ENCODE assay signal across 8 cellular contexts in genomic region chr16:3022697-3023414, GRCh38. TPM values are rescaled to one million over a fixed set of nuclear protein-coding genes. Genes with fewer than 3 reads are reported as not detected.
DNase-seq lines count a peak whose midpoint lies in the region; ATAC-seq and TF ChIP-seq lines count a peak whose summit lies in the region.

No MANE protein-coding gene starts in this region.

- H3K79me2 ChIP-seq in OCI-LY7 (ENCODE audit: insufficient read depth, low read depth, low read length): no peaks in the 10 kb centered on the region

- H3K9me3 ChIP-seq in OCI-LY7 (ENCODE audit: low read length): no peaks in the 10 kb centered on the region

- no peak for ATAC-seq in naive thymus-derived CD8-positive, alpha-beta T cell

- H3K4me1 Mint-ChIP-seq in naive thymus-derived CD8-positive, alpha-beta T cell: peaks cover 23 to 66% (median 59%) of the 10 kb centered on the region in 4 donors

- BruUV-seq in OCI-LY7 (replicated peaks; lab: Mats Ljungman, UMichigan): TSS peak; percentile 94

- peak; percentile 49 for DNase-seq in GM10248 (ENCODE audit: extremely low spot score)
- DNase-seq in OCI-LY7 (ENCODE audit: low spot score): peak; percentile 40
- peak; percentile 46 for DNase-seq in dermis blood vessel endothelial cell
- no peak for DNase-seq in naive thymus-derived CD8-positive, alpha-beta T cell
- DNase-seq in NCI-H128 (lab: John Stamatoyannopoulos, UW; ENCODE audit: unreplicated experiment): no peak
- DNase-seq in COLO668 (lab: John Stamatoyannopoulos, UW; ENCODE audit: unreplicated experiment): no peak
- DNase-seq in NOMO-1 treated with dmso at 0.1 percent for 144 hours (lab: John Stamatoyannopoulos, UW; ENCODE audit: unreplicated experiment): no peak
- DNase-seq in NCI-H2029 treated with DMSO at 0.1 percent for 48 hours (lab: John Stamatoyannopoulos, UW): no peak

- POLR2A ChIA-PET in GM10248 (lab: Yijun Ruan, JAX) (interaction anchor here (0.7 kb wide), 1 partner anchor 112 kb away, joined by 3 read pairs; the partner anchor contains the start of gene ZNF213), OCI-LY7 (lab: Charles Lee) (interaction anchor here (0.5 to 1.2 kb wide), 3 partner anchors 17 to 112 kb away, joined by 3 to 4 read pairs (median 4); partner anchors contain the start of gene ZNF213)
- POLR2A ChIA-PET in naive thymus-derived CD8-positive, alpha-beta T cell (lab: Charles Lee): interaction anchor here (0.9 to 15.2 kb wide), 6 partner anchors 9 to 245 kb away, joined by 3 to 170 read pairs (median 4); partner anchors contain the start of gene CLDN9

- H3K27ac ChIP-seq in OCI-LY7 (ENCODE audit: low read depth, low read length, poor library complexity, severe bottlenecking): peak overlapping the region; percentile 67

- peaks cover 0 to 18% (median 0%) of the 10 kb centered on the region in 3 donors for H3K36me3 Mint-ChIP-seq in naive thymus-derived CD8-positive, alpha-beta T cell

- CTCF ChIA-PET in GM10248 (lab: Yijun Ruan, JAX) (interaction anchor here (0.8 to 15.9 kb wide), 6 partner anchors 10 to 106 kb away, joined by 3 to 231 read pairs (median 8); no protein-coding TSS in a partner anchor), OCI-LY7 (lab: Charles Lee; ENCODE audit: unreplicated experiment) (interaction anchor here (0.6 kb wide), 1 partner anchor 107 kb away, joined by 3 read pairs; no protein-coding TSS in a partner anchor)

- H2AFZ ChIP-seq in OCI-LY7 (ENCODE audit: low read length): no peak overlapping the region; the same call in 1 of the 2 replicates

- H3K36me3 ChIP-seq in OCI-LY7 (ENCODE audit: insufficient read depth, low read length): peaks cover 15% of the 10 kb centered on the region

- peak overlapping the region; percentile 72 for H3K4me3 ChIP-seq in OCI-LY7 (ENCODE audit: low read depth, low read length, poor library complexity, severe bottlenecking)

- TF ChIP-seq CTCF in GM10248 (IDR thresholded peaks at IDR 0.05; ENCODE audit: control extremely low read depth, extremely low read depth, low read depth, missing control alignments): no peak
- no peak for TF ChIP-seq CTCF in OCI-LY7 (conservative IDR thresholded peaks at IDR 0.05; ENCODE audit: low read length)

- H3K9me3 Mint-ChIP-seq in naive thymus-derived CD8-positive, alpha-beta T cell: no peaks in the 10 kb centered on the region

- H3K9me2 ChIP-seq in OCI-LY7 (ENCODE audit: insufficient read depth, low read length): no peaks in the 10 kb centered on the region

- H3K27me3 Mint-ChIP-seq in naive thymus-derived CD8-positive, alpha-beta T cell: no peaks in the 10 kb centered on the region

- H3K4me3 Mint-ChIP-seq in naive thymus-derived CD8-positive, alpha-beta T cell: peak overlapping the region; percentile 76 to 97 (median 92)

- intact Hi-C loops in OCI-LY7 (cut with micrococcal nuclease; ENCODE audit: unreplicated experiment): no loop called here

- H3K27ac Mint-ChIP-seq in naive thymus-derived CD8-positive, alpha-beta T cell: peak overlapping the region; percentile 19 to 99 (median 94)

- H3K4me2 ChIP-seq in OCI-LY7 (ENCODE audit: low read length): peak overlapping the region; percentile 92

- peaks cover 39% of the 10 kb centered on the region for H3K4me1 ChIP-seq in OCI-LY7 (ENCODE audit: insufficient read depth, low read length, poor library complexity, severe bottlenecking)

- no peaks in the 10 kb centered on the region for H4K20me1 ChIP-seq in OCI-LY7 (ENCODE audit: insufficient read depth, low read length)

RNA-seq across cellular contexts. Expression of gene HCFC1R1, which starts 0.9 kb away (rescaled TPM):
- total RNA-seq in OCI-LY7 (2014; rRNA removed; shearing (Covaris generic)): 17.1 and 29.1 TPM in 2 replicates
- total RNA-seq in OCI-LY7 (2022): 32.2 and 39.4 TPM in 2 replicates
- total RNA-seq in dermis blood vessel endothelial cell: 2.6 and 5.2 TPM in 2 replicates
- 10 to 100 TPM; 14.0 to 15.1 TPM for total RNA-seq in naive thymus-derived CD8-positive, alpha-beta T cell
- 10 to 100 TPM; 13.1 to 16.5 (median 16.5) TPM for polyA plus RNA-seq in naive thymus-derived CD8-positive, alpha-beta T cell

RNA-seq across cellular contexts. Expression of gene THOC6, which starts 1.0 kb away (rescaled TPM):
- 33.7 and 36.0 TPM in 2 replicates for total RNA-seq in OCI-LY7 (2014; rRNA removed; shearing (Covaris generic))
- total RNA-seq in OCI-LY7 (2022): 26.3 and 33.6 TPM in 2 replicates
- 21.4 and 25.4 TPM in 2 replicates for total RNA-seq in dermis blood vessel endothelial cell
- total RNA-seq in naive thymus-derived CD8-positive, alpha-beta T cell: 10 to 100 TPM; 24.2 to 24.9 TPM
- polyA plus RNA-seq in naive thymus-derived CD8-positive, alpha-beta T cell: 10 to 100 TPM; 45.2 to 59.0 (median 58.8) TPM

RNA-seq across cellular contexts. Expression of gene TNFRSF12A, which starts 2.7 kb away (rescaled TPM):
- 4.1 and 4.9 TPM in 2 replicates for total RNA-seq in OCI-LY7 (2014; rRNA removed; shearing (Covaris generic))
- total RNA-seq in OCI-LY7 (2022) (1.3 and 1.9 TPM in 2 replicates), dermis blood vessel endothelial cell (45.4 and 48.2 TPM in 2 replicates)
- total RNA-seq in naive thymus-derived CD8-positive, alpha-beta T cell: under 1 TPM in 1 of 2 experiments, not detected in 1; 0.57 TPM
- polyA plus RNA-seq in naive thymus-derived CD8-positive, alpha-beta T cell: under 1 TPM in 1 of 3 donors, not detected in 2; 0.33 TPM

RNA-seq across cellular contexts. Expression of gene CLDN6, which starts 4.9 kb away (rescaled TPM):
- total RNA-seq in OCI-LY7 (2014; rRNA removed; shearing (Covaris generic)): not detected in 2 replicates
- total RNA-seq in OCI-LY7 (2022): not detected in 2 replicates
- not detected in 2 replicates for total RNA-seq in dermis blood vessel endothelial cell
- not detected for total RNA-seq in naive thymus-derived CD8-positive, alpha-beta T cell
- not detected for polyA plus RNA-seq in naive thymus-derived CD8-positive, alpha-beta T cell

RNA-seq across cellular contexts. Expression of gene CLDN9, which starts 10.1 kb away (rescaled TPM):
- 0.44 TPM in 1 of 2 replicates, not detected in the other for total RNA-seq in OCI-LY7 (2014; rRNA removed; shearing (Covaris generic))
- total RNA-seq in OCI-LY7 (2022) (0.42 and 0.59 TPM in 2 replicates), dermis blood vessel endothelial cell (not detected in 2 replicates)
- total RNA-seq in naive thymus-derived CD8-positive, alpha-beta T cell: not detected
- polyA plus RNA-seq in naive thymus-derived CD8-positive, alpha-beta T cell: not detected

Comparison
In these comparisons a context has a peak if more than half of its experiments do, and no peak if none do; other contexts are left out.
1. DNase-seq: peak in GM10248 (single experiment), OCI-LY7 (single experiment) and dermis blood vessel endothelial cell (single experiment); none in naive thymus-derived CD8-positive, alpha-beta T cell (0 of 10), NCI-H128 (single experiment), COLO668 (single experiment), NOMO-1 treated with dmso at 0.1 percent for 144 hours (single experiment) and NCI-H2029 treated with DMSO at 0.1 percent for 48 hours (single experiment).